Comparison of ENCODE assay signal across 17 cellular contexts in the genomic region with DNA sequence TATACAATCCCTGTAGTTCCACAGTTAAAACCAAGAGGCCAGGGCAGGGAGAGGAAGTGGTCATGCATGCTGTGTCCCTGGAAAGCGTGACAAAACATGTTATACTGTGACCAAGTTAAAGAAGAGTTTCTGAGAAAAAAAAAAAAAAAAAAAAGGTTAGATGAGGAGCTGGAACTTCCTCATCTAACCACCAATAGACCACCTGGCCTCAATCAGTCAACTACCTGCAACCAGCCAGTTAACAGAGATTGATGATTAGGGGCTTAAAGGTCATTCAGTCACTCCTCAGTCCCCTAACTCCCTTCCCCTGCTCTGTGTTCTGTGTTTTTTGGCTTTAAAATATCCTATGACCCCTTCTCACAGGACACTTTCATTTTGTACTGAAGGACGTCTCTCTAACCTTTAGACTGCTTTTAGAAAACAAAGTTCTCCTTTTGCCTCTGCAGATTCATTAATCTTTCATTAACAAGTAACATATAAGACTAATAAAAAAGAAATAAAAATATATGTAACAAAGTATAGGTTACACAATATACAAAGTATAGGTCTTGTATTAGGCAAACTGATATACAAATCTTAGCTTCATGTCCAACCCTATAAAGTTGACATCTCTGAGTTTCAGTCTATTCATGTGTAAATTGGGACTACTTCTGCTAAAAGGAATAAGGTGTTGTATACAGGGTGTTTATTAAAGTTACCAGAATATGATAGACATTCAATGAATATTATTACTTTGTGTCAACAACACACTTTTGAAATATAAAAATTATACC.
DNase-seq lines count a peak whose midpoint lies in the region; ATAC-seq and TF ChIP-seq lines count a peak whose summit lies in the region.
"Had no signal": no experiment of that assay in that cellular context is flagged by ENCODE, and none has a peak within 500 bp of the region (broad histone marks: within the 10 kb centered on the region; RNA-seq: fewer than 3 reads in every experiment).

No MANE protein-coding gene starts in this region.

- peak; percentile 81 for ATAC-seq in GM18511 (IDR thresholded peaks at IDR 0.05; ENCODE audit: unreplicated experiment)
- ATAC-seq in GM21619 (IDR thresholded peaks at IDR 0.05; ENCODE audit: unreplicated experiment) = peak; percentile 55
- peak; percentile 84 for ATAC-seq in HG03196 (IDR thresholded peaks at IDR 0.05; ENCODE audit: unreplicated experiment)
- ATAC-seq: activated naive CD4-positive, alpha-beta T cell treated with anti-CD3 and anti-CD28 coated beads, Interleukin-2, amount 50 U/mL, for 72 hours; K562; left colon had no signal

- H3K9me3 ChIP-seq in adrenal gland (replicated peaks in 1 of 3) = peaks cover 0 to 5% (median 0%) of the 10 kb centered on the region in 3 donors

- H3K4me1 ChIP-seq in adrenal gland (replicated peaks in 1 of 2) = no peaks in the 10 kb centered on the region

- 23 to 36% (median 27%) methylated on average over 2 of the region's 2 CpGs for WGBS in adrenal gland, 4 donors

- DNase-seq in astrocyte of the cerebellum (ENCODE audit: low read depth) = peak; percentile 6
- no peak for DNase-seq in adrenal gland
- DNase-seq in activated CD4-positive, CD25-positive, alpha-beta regulatory T cell (lab: John Stamatoyannopoulos, UW) = no peak
- no peak for DNase-seq in iPS-NIHi11 (ENCODE audit: low spot score)
- no peak for DNase-seq in NCI-H446 treated with DMSO at 0.1 percent for 48 hours (lab: John Stamatoyannopoulos, UW)
- DNase-seq: central memory CD4-positive, alpha-beta T cell; DMS153; left colon; NCI-H187; stimulated activated CD4-positive, alpha-beta T cell treated with anti-CD3 and anti-CD28 coated beads, Interleukin-4, amount 100 ng/mL, for 24 hours; stimulated activated naive CD4-positive, alpha-beta T cell; WERI-Rb-1 had no signal

- H3K27me3 ChIP-seq in adrenal gland = no peaks in the 10 kb centered on the region

- TF ChIP-seq POLR2A in adrenal gland (IDR thresholded peaks at IDR 0.05) = no peak

- H3K36me3 ChIP-seq in adrenal gland (replicated peaks in 1 of 2) = no peaks in the 10 kb centered on the region
- H3K36me3 ChIP-seq: WERI-Rb-1 had no signal

- H3K4me3 ChIP-seq in astrocyte of the cerebellum (ENCODE audit: low read depth, low read length) = no peak overlapping the region
- no peak overlapping the region for H3K4me3 ChIP-seq in adrenal gland
- H3K4me3 ChIP-seq: K562 had no signal

- TF ChIP-seq CTCF in astrocyte of the cerebellum (IDR thresholded peaks at IDR 0.05; ENCODE audit: low read depth, low read length, missing control alignments) (no peak), adrenal gland (IDR thresholded peaks at IDR 0.05) (no peak)

- intact Hi-C loops in adrenal gland (cut with DNase I) = no loop called here

- in situ Hi-C loops in astrocyte of the cerebellum (cut with HindIII; ENCODE audit: low sequenced_read_pairs) = no loop called here

- H3K27ac ChIP-seq in adrenal gland = no peak overlapping the region
- H3K27ac ChIP-seq: WERI-Rb-1 had no signal
